In genomic region chr4:81467672-81467964, GRCh38 we compare ENCODE assay signal across 19 cellular contexts. TPM values are rescaled to one million over a fixed set of nuclear protein-coding genes. Genes with fewer than 3 reads are reported as not detected.
DNase-seq lines count a peak whose midpoint lies in the region; ATAC-seq and TF ChIP-seq lines count a peak whose summit lies in the region.
"Had no signal": no experiment of that assay in that cellular context is flagged by ENCODE, and none has a peak within 500 bp of the region (broad histone marks: within the 10 kb centered on the region; RNA-seq: fewer than 3 reads in every experiment).

No MANE protein-coding gene starts in this region.

- H3K27me3 Mint-ChIP-seq in CD14-positive monocyte (ENCODE audit: low read depth in 3 of 3) (peaks cover 9 to 20% (median 20%) of the 10 kb centered on the region in 3 donors), memory B cell (no peaks in the 10 kb centered on the region)
- H3K27me3 Mint-ChIP-seq: activated T-cell treated with anti-CD3 and anti-CD28 coated beads, Interleukin-2, amount 50 U/mL, for 24 hours; CD4-positive, CD25-positive, alpha-beta regulatory T cell had no signal

- H3K36me3 Mint-ChIP-seq in CD14-positive monocyte: peaks cover 23 to 30% of the 10 kb centered on the region in 2 donors
- peaks cover 8% of the 10 kb centered on the region for H3K36me3 Mint-ChIP-seq in memory B cell
- peaks cover 15% of the 10 kb centered on the region for H3K36me3 Mint-ChIP-seq in stimulated activated effector memory CD8-positive, alpha-beta T cell treated with anti-CD3 and anti-CD28 coated beads, Interleukin-12 subunit alpha, Interleukin-12 subunit beta, amount 100 ng/mL, for 72 hours
- H3K36me3 Mint-ChIP-seq: CD4-positive, CD25-positive, alpha-beta regulatory T cell had no signal

- H3K4me3 ChIP-seq in DOHH2 (ENCODE audit: low read length) (no peak overlapping the region), A673 (ENCODE audit: low read depth, low read length, poor library complexity, severe bottlenecking) (no peak overlapping the region)
- H3K4me3 ChIP-seq: prostate gland, thoracic aorta, vagina had no signal

- no TSS peak for BruUV-seq in A673 (replicated peaks; lab: Mats Ljungman, UMichigan)

- H3K9me2 ChIP-seq in DOHH2 (replicated peaks; ENCODE audit: control insufficient read depth, low read length): no peaks in the 10 kb centered on the region

- no peaks in the 10 kb centered on the region for H3K27me3 ChIP-seq in DOHH2 (ENCODE audit: control insufficient read depth, low read length)
- no peaks in the 10 kb centered on the region for H3K27me3 ChIP-seq in A673 (replicated peaks; ENCODE audit: insufficient read depth, low read depth, low read length, poor library complexity)
- H3K27me3 ChIP-seq: vagina had no signal

- H3K4me1 ChIP-seq in DOHH2 (ENCODE audit: control insufficient read depth, low read length): peaks cover 26% of the 10 kb centered on the region
- peaks cover 25% of the 10 kb centered on the region for H3K4me1 ChIP-seq in A673 (ENCODE audit: insufficient read depth, low read length, poor library complexity, severe bottlenecking)

- H3K79me2 ChIP-seq in DOHH2 (ENCODE audit: control insufficient read depth, low read length): peaks cover 90% of the 10 kb centered on the region

- peaks cover 15% of the 10 kb centered on the region for H3K36me3 ChIP-seq in DOHH2 (ENCODE audit: control insufficient read depth, low read length)
- no peaks in the 10 kb centered on the region for H3K36me3 ChIP-seq in A673 (ENCODE audit: insufficient read depth, low read length, poor library complexity, severe bottlenecking)
- H3K36me3 ChIP-seq: brain microvascular endothelial cell, neutrophil, prostate gland, thoracic aorta, vagina had no signal

- H3K27ac ChIP-seq in DOHH2 (ENCODE audit: low read depth, low read length): no peak overlapping the region
- H3K27ac ChIP-seq in VCaP: no peak overlapping the region
- no peak overlapping the region for H3K27ac ChIP-seq in A673 (ENCODE audit: low read depth, low read length, poor library complexity, severe bottlenecking)
- H3K27ac ChIP-seq: brain microvascular endothelial cell, neutrophil, prostate gland, thoracic aorta, vagina had no signal

- H3F3A ChIP-seq in DOHH2 (ENCODE audit: control insufficient read depth, insufficient read depth): peaks cover 10% of the 10 kb centered on the region

- CTCF ChIA-PET in A673 (lab: Charles Lee): interaction anchor here (1.0 to 1.2 kb wide), 3 partner anchors 377 to 801 kb away, joined by 3 to 6 read pairs (median 6); no protein-coding TSS in a partner anchor

- TF ChIP-seq CTCF in CD14-positive monocyte (IDR thresholded peaks at IDR 0.05) (peak; percentile 63), DOHH2 (IDR thresholded peaks at IDR 0.05; ENCODE audit: low read depth, low read length, poor library complexity, severe bottlenecking) (no peak), VCaP (conservative IDR thresholded peaks at IDR 0.05) (peak; percentile 14), A673 (conservative IDR thresholded peaks at IDR 0.05; ENCODE audit: low read depth, low read length) (no peak)

- H3K4me2 ChIP-seq in DOHH2 (ENCODE audit: low read length): 0 out of 2 replicates have a peak overlapping the region, but pooled peaks have one; percentile 0

- H3K4me3 Mint-ChIP-seq in CD14-positive monocyte (no peak overlapping the region), memory B cell (no peak overlapping the region)
- no peak overlapping the region for H3K4me3 Mint-ChIP-seq in stimulated activated effector memory CD8-positive, alpha-beta T cell treated with anti-CD3 and anti-CD28 coated beads, Interleukin-12 subunit alpha, Interleukin-12 subunit beta, amount 100 ng/mL, for 72 hours
- H3K4me3 Mint-ChIP-seq: activated T-cell treated with anti-CD3 and anti-CD28 coated beads, Interleukin-2, amount 50 U/mL, for 24 hours; T-helper 1 cell treated with Interleukin-12 subunit alpha and Interleukin-12 subunit beta and Interleukin-4 antibody, amounts not matched to agents 30 μg/mL and 1 μg/mL, for 36 hours had no signal

- H3K9me3 ChIP-seq in DOHH2 (ENCODE audit: control insufficient read depth, insufficient read depth, low read length) (no peaks in the 10 kb centered on the region), A673 (ENCODE audit: low read depth, low read length, poor library complexity, severe bottlenecking) (no peaks in the 10 kb centered on the region)
- H3K9me3 ChIP-seq: neutrophil, prostate gland, thoracic aorta, vagina had no signal

- no peak for ATAC-seq in memory B cell (ENCODE audit: low read depth)
- no peak for ATAC-seq in stimulated activated effector memory CD8-positive, alpha-beta T cell treated with anti-CD3 and anti-CD28 coated beads, Interleukin-12 subunit alpha, Interleukin-12 subunit beta, amount 100 ng/mL, for 72 hours
- ATAC-seq: stimulated activated naive CD8-positive, alpha-beta T cell treated with anti-CD3 and anti-CD28 coated beads, Interleukin-15, Interleukin-2, amounts not matched to agents 100 U/mL and 50 U/mL, for 24 hours had no signal

- intact Hi-C loops in CD14-positive monocyte (cut with micrococcal nuclease) (loop anchor here in 1 of 2 donors (5.0 kb wide), 1 partner anchor 375 kb away; no protein-coding TSS in a partner anchor), A673 (cut with micrococcal nuclease; ENCODE audit: unreplicated experiment) (loop anchor here (2.0 to 5.0 kb wide), 4 partner anchors 377 to 801 kb away; no protein-coding TSS in a partner anchor)

- POLR2A ChIA-PET in A673 (lab: Charles Lee; ENCODE audit: low non-redundant PET): interaction anchor here (0.6 kb wide), 1 partner anchor 523 kb away, joined by 3 read pairs; no protein-coding TSS in a partner anchor

- H3K27ac Mint-ChIP-seq in CD14-positive monocyte (peak overlapping the region in 3 of 7 donors; percentile 22 to 54 (median 28)), memory B cell (peak overlapping the region; percentile 75)
- no peak overlapping the region for H3K27ac Mint-ChIP-seq in stimulated activated effector memory CD8-positive, alpha-beta T cell treated with anti-CD3 and anti-CD28 coated beads, Interleukin-12 subunit alpha, Interleukin-12 subunit beta, amount 100 ng/mL, for 72 hours
- H3K27ac Mint-ChIP-seq: activated T-cell treated with anti-CD3 and anti-CD28 coated beads, Interleukin-2, amount 50 U/mL, for 24 hours; CD4-positive, CD25-positive, alpha-beta regulatory T cell; T-helper 1 cell treated with Interleukin-12 subunit alpha and Interleukin-12 subunit beta and Interleukin-4 antibody, amounts not matched to agents 30 μg/mL and 1 μg/mL, for 36 hours had no signal

- peaks cover 0 to 7% (median 4%) of the 10 kb centered on the region in 7 donors for H3K9me3 Mint-ChIP-seq in CD14-positive monocyte
- no peaks in the 10 kb centered on the region for H3K9me3 Mint-ChIP-seq in memory B cell
- no peaks in the 10 kb centered on the region for H3K9me3 Mint-ChIP-seq in stimulated activated effector memory CD8-positive, alpha-beta T cell treated with anti-CD3 and anti-CD28 coated beads, Interleukin-12 subunit alpha, Interleukin-12 subunit beta, amount 100 ng/mL, for 72 hours
- H3K9me3 Mint-ChIP-seq: activated T-cell treated with anti-CD3 and anti-CD28 coated beads, Interleukin-2, amount 50 U/mL, for 24 hours; CD4-positive, CD25-positive, alpha-beta regulatory T cell; T-helper 1 cell treated with Interleukin-12 subunit alpha and Interleukin-12 subunit beta and Interleukin-4 antibody, amounts not matched to agents 30 μg/mL and 1 μg/mL, for 36 hours had no signal

- peaks cover 30% of the 10 kb centered on the region for H3K4me1 Mint-ChIP-seq in CD14-positive monocyte
- H3K4me1 Mint-ChIP-seq in memory B cell: peaks cover 44% of the 10 kb centered on the region
- H3K4me1 Mint-ChIP-seq in stimulated activated effector memory CD8-positive, alpha-beta T cell treated with anti-CD3 and anti-CD28 coated beads, Interleukin-12 subunit alpha, Interleukin-12 subunit beta, amount 100 ng/mL, for 72 hours: peaks cover 37% of the 10 kb centered on the region

- no peak for DNase-seq in CD14-positive monocyte (ENCODE audit: low spot score)
- no peak for DNase-seq in memory B cell (ENCODE audit: low spot score in 2 of 2)
- DNase-seq in GOT3 (lab: John Stamatoyannopoulos, UW): no peak
- no peak for DNase-seq in stimulated activated effector memory CD8-positive, alpha-beta T cell treated with anti-CD3 and anti-CD28 coated beads, Interleukin-12 subunit alpha, Interleukin-12 subunit beta, amount 100 ng/mL, for 72 hours (ENCODE audit: low spot score in 2 of 2)
- no peak for DNase-seq in A673 (ENCODE audit: low spot score)
- DNase-seq in glomerular visceral epithelial cell (ENCODE audit: extremely low spot score): no peak
- DNase-seq: activated T-cell treated with anti-CD3 and anti-CD28 coated beads, Interleukin-2, amount 50 U/mL, for 24 hours had no signal

- H4K20me1 ChIP-seq in DOHH2 (ENCODE audit: control insufficient read depth, insufficient read depth, low read depth, low read length): peaks cover 19% of the 10 kb centered on the region

RNA-seq across cellular contexts. Expression of gene RASGEF1B, which starts 4.1 kb away (rescaled TPM):
- 10 to 100 TPM; 36.6 to 76.9 TPM for polyA plus RNA-seq in CD14-positive monocyte
- 6.4 and 8.1 TPM in 2 replicates for total RNA-seq in A673 (2021)
- total RNA-seq: lung microvascular endothelial cell, RPMI7951 had no signal

Comparison
In these comparisons a context has a peak if more than half of its experiments do, and no peak if none do; other contexts are left out.
1. CTCF ChIP-seq: peak in CD14-positive monocyte (single experiment) and VCaP (single experiment); none in DOHH2 (single experiment) and A673 (single experiment).